Comparison of ENCODE assay signal across 8 cellular contexts in genomic region chr6:158803733-158804143, GRCh38. TPM values are rescaled to one million over a fixed set of nuclear protein-coding genes. Genes with fewer than 3 reads are reported as not detected.
DNase-seq lines count a peak whose midpoint lies in the region; ATAC-seq and TF ChIP-seq lines count a peak whose summit lies in the region.

No MANE protein-coding gene starts in this region.

- in situ Hi-C loops in SK-MEL-5 (cut with HindIII; ENCODE audit: low pct_unique_long_range_greater_than_20kb, low sequenced_read_pairs), result no loop called here

- no peaks in the 10 kb centered on the region for H3K9me3 Mint-ChIP-seq in CD14-positive monocyte

- ATAC-seq in GM18520 (IDR thresholded peaks at IDR 0.05; ENCODE audit: unreplicated experiment) (peak; percentile 34), HG03097 (IDR thresholded peaks at IDR 0.05; ENCODE audit: low FRiP score, unreplicated experiment) (peak; percentile 48)

- H3K27ac Mint-ChIP-seq in CD14-positive monocyte, result peak overlapping the region in 6 of 7 donors; percentile 57 to 86 (median 83)

- peak overlapping the region in 1 of 2 donors; percentile 12 for H3K4me3 Mint-ChIP-seq in CD14-positive monocyte

- H3K9ac ChIP-seq in skeletal muscle tissue (ENCODE audit: low read depth in 1 of 3, low read length in 3 of 3), result no peak overlapping the region

- H3K4me3 ChIP-seq in skeletal muscle tissue (ENCODE audit: low read length in 3 of 3) (peak overlapping the region in 1 of 3 donors; percentile 4), ovary (no peak overlapping the region)

- H3K4me1 ChIP-seq in skeletal muscle tissue (ENCODE audit: control insufficient read depth in 3 of 3, insufficient read depth in 3 of 3, low read length in 3 of 3) (peaks cover 0 to 16% (median 11%) of the 10 kb centered on the region in 3 donors), ovary (ENCODE audit: insufficient read depth) (peaks cover 13% of the 10 kb centered on the region)

- DNase-seq in CD14-positive monocyte (ENCODE audit: low spot score), result no peak
- peak; percentile 26 for DNase-seq in SK-MEL-5 (ENCODE audit: low read depth, low spot score)
- DNase-seq in epithelial cell of prostate (ENCODE audit: low read depth, low spot score), result no peak
- DNase-seq in ovary, result no peak
- no peak for DNase-seq in epidermal melanocyte (ENCODE audit: insufficient read length, low spot score)

- 47 to 76% (median 61%) methylated on average over 5 of the region's 5 CpGs for WGBS in ovary, 3 donors

- no peak for TF ChIP-seq CTCF in CD14-positive monocyte (IDR thresholded peaks at IDR 0.05)
- no peak for TF ChIP-seq CTCF in ovary (IDR thresholded peaks at IDR 0.05)

- no peak for TF ChIP-seq EP300 in ovary (IDR thresholded peaks at IDR 0.05)

- no peaks in the 10 kb centered on the region for H3K27me3 Mint-ChIP-seq in CD14-positive monocyte (ENCODE audit: low read depth in 3 of 3)

- no peaks in the 10 kb centered on the region for H3K9me3 ChIP-seq in skeletal muscle tissue (ENCODE audit: control insufficient read depth in 3 of 3, low read length in 3 of 3)
- H3K9me3 ChIP-seq in ovary, result no peaks in the 10 kb centered on the region

- intact Hi-C loops in CD14-positive monocyte (cut with micrococcal nuclease) (no loop called here), ovary (cut with DNase I) (loop anchor here in 1 of 4 donors (5.0 kb wide), 1 partner anchor 329 kb away; no protein-coding TSS in a partner anchor)

- no peaks in the 10 kb centered on the region for H3K36me3 ChIP-seq in skeletal muscle tissue (ENCODE audit: control insufficient read depth in 3 of 3, insufficient read depth in 3 of 3, low read length in 3 of 3)
- no peaks in the 10 kb centered on the region for H3K36me3 ChIP-seq in ovary

- H3K27ac ChIP-seq in epithelial cell of prostate (peak overlapping the region; percentile 41), skeletal muscle tissue (ENCODE audit: low read depth, low read length) (peak overlapping the region; percentile 36), ovary (no peak overlapping the region)

- H3K36me3 Mint-ChIP-seq in CD14-positive monocyte, result peaks cover 49 to 52% of the 10 kb centered on the region in 2 donors

- H3K27me3 ChIP-seq in skeletal muscle tissue (ENCODE audit: control insufficient read depth in 3 of 3, insufficient read depth in 3 of 3, low read length in 3 of 3) (no peaks in the 10 kb centered on the region), ovary (no peaks in the 10 kb centered on the region)

- peaks cover 43% of the 10 kb centered on the region for H3K4me1 Mint-ChIP-seq in CD14-positive monocyte

- no peak for TF ChIP-seq POLR2A in ovary (IDR thresholded peaks at IDR 0.05)

RNA-seq across cellular contexts. Expression of gene EZR, which starts 15.4 kb away (rescaled TPM):
- polyA plus RNA-seq in CD14-positive monocyte (10 to 100 TPM; 86.3 to 95.8 TPM), ovary (10 to 100 TPM; 45.1 to 85.6 TPM)
- 59.8 and 69.4 TPM in 2 replicates for total RNA-seq in SK-MEL-5 (2014; rRNA removed; shearing (Covaris generic))
- polyA plus RNA-seq in SK-MEL-5 (2015; cell fraction: cytosol; rRNA removed), result 60.2 and 65.5 TPM in 2 replicates
- 22.4 and 31.8 TPM in 2 replicates for polyA plus RNA-seq in SK-MEL-5 (2015; cell fraction: nucleus; rRNA removed)
- total RNA-seq in skeletal muscle tissue (21.4 TPM), ovary (100 to 1,000 TPM in 4 of 7 donors, 10 to 100 TPM in 3; 39.0 to 214 (median 116) TPM)

Comparison
In these comparisons a context has a peak if more than half of its experiments do, and no peak if none do; other contexts are left out.
1. H3K27ac ChIP-seq: peak in epithelial cell of prostate (single experiment) and skeletal muscle tissue (single experiment); none in ovary (0 of 2).